ENCODE assay signal across 23 cellular contexts in genomic region chr22:47782461-47783075, GRCh38.
"Had no signal": no experiment of that assay in that cellular context is flagged by ENCODE, and none has a peak within 500 bp of the region (broad histone marks: within the 10 kb centered on the region; RNA-seq: fewer than 3 reads in every experiment).

No MANE protein-coding gene starts in this region.

- H3K27me3 ChIP-seq: upper lobe of left lung had no signal

- DNase-seq: activated CD4-positive, alpha-beta T cell treated with anti-CD3 and anti-CD28 coated beads for 36 hours; activated CD4-positive, alpha-beta T cell treated with anti-CD3 and anti-CD28 coated beads, Interleukin-2, amount 50 U/mL, for 4 hours; activated CD4-positive, CD25-positive, alpha-beta regulatory T cell; activated gamma-delta T cell treated with Interleukin-2 at 50 U/mL for 16 hours; activated naive CD4-positive, alpha-beta T cell treated with anti-CD3 and anti-CD28 coated beads, Interleukin-2, amount 50 U/mL, for 16 hours; activated T-cell treated with anti-CD3 and anti-CD28 coated beads, Interleukin-2, amount 50 U/mL, for 4 hours; amniotic stem cell; effector CD8-positive, alpha-beta T cell; gastrocnemius medialis; glutamatergic neuron; left cardiac atrium; mammary epithelial cell; naive B cell; occipital lobe; stimulated activated CD4-positive, alpha-beta T cell treated with anti-CD3 and anti-CD28 coated beads, Interleukin-4, amount 100 ng/mL, for 24 hours; upper lobe of left lung had no signal

- H3K27ac Mint-ChIP-seq: activated CD4-positive, alpha-beta T cell treated with anti-CD3 and anti-CD28 coated beads for 36 hours; activated T-helper 17 cell treated with anti-CD3 and anti-CD28 coated beads, Interleukin-2, amount 50 U/mL, for 72 hours; mesothelial cell of epicardium; naive B cell; stimulated activated effector memory CD8-positive, alpha-beta T cell treated with anti-CD3 and anti-CD28 coated beads, Interleukin-12 subunit alpha, Interleukin-12 subunit beta, amount 100 ng/mL, for 72 hours; stimulated activated naive CD8-positive, alpha-beta T cell treated with anti-CD3 and anti-CD28 coated beads, Interleukin-15, Interleukin-2, amounts not matched to agents 100 ng/mL and 50 ng/mL, for 24 hours had no signal

- H3K4me3 Mint-ChIP-seq: activated CD4-positive, alpha-beta T cell treated with anti-CD3 and anti-CD28 coated beads for 36 hours; activated T-cell treated with anti-CD3 and anti-CD28 coated beads, Interleukin-2, amount 50 U/mL, for 4 hours; activated T-helper 17 cell treated with anti-CD3 and anti-CD28 coated beads, Interleukin-2, amount 50 U/mL, for 72 hours; mesothelial cell of epicardium; naive B cell; stimulated activated effector memory CD8-positive, alpha-beta T cell treated with anti-CD3 and anti-CD28 coated beads, Interleukin-12 subunit alpha, Interleukin-12 subunit beta, amount 100 ng/mL, for 72 hours; stimulated activated naive CD8-positive, alpha-beta T cell treated with anti-CD3 and anti-CD28 coated beads, Interleukin-15, Interleukin-2, amounts not matched to agents 100 ng/mL and 50 ng/mL, for 24 hours had no signal

- H3K79me2 ChIP-seq: parathyroid adenoma had no signal

- H3K9ac ChIP-seq: parathyroid adenoma had no signal

- H3K27ac ChIP-seq: gastrocnemius medialis, parathyroid adenoma, skin epidermis, upper lobe of left lung had no signal

- ATAC-seq: activated CD4-positive, alpha-beta T cell treated with anti-CD3 and anti-CD28 coated beads for 36 hours; activated T-cell treated with anti-CD3 and anti-CD28 coated beads, Interleukin-2, amount 50 U/mL, for 4 hours; activated T-helper 17 cell treated with anti-CD3 and anti-CD28 coated beads, Interleukin-2, amount 50 U/mL, for 72 hours; gastrocnemius medialis; left cardiac atrium; sciatic nerve; stimulated activated effector memory CD8-positive, alpha-beta T cell treated with anti-CD3 and anti-CD28 coated beads, Interleukin-12 subunit alpha, Interleukin-12 subunit beta, amount 100 ng/mL, for 72 hours had no signal

- H3K36me3 Mint-ChIP-seq: mesothelial cell of epicardium; naive B cell; stimulated activated effector memory CD8-positive, alpha-beta T cell treated with anti-CD3 and anti-CD28 coated beads, Interleukin-12 subunit alpha, Interleukin-12 subunit beta, amount 100 ng/mL, for 72 hours had no signal

- H3K4me1 ChIP-seq: gastrocnemius medialis, parathyroid adenoma, upper lobe of left lung had no signal

- H3K4me1 Mint-ChIP-seq: activated CD4-positive, alpha-beta T cell treated with anti-CD3 and anti-CD28 coated beads for 36 hours; activated T-helper 17 cell treated with anti-CD3 and anti-CD28 coated beads, Interleukin-2, amount 50 U/mL, for 72 hours; mesothelial cell of epicardium; stimulated activated effector memory CD8-positive, alpha-beta T cell treated with anti-CD3 and anti-CD28 coated beads, Interleukin-12 subunit alpha, Interleukin-12 subunit beta, amount 100 ng/mL, for 72 hours had no signal

- H3K36me3 ChIP-seq: gastrocnemius medialis, upper lobe of left lung had no signal

- H3K9me3 ChIP-seq: gastrocnemius medialis had no signal

- H3K4me3 ChIP-seq: gastrocnemius medialis, skin epidermis, upper lobe of left lung had no signal

- H3K9me3 Mint-ChIP-seq: activated T-cell treated with anti-CD3 and anti-CD28 coated beads, Interleukin-2, amount 50 U/mL, for 4 hours; activated T-helper 17 cell treated with anti-CD3 and anti-CD28 coated beads, Interleukin-2, amount 50 U/mL, for 72 hours; stimulated activated effector memory CD8-positive, alpha-beta T cell treated with anti-CD3 and anti-CD28 coated beads, Interleukin-12 subunit alpha, Interleukin-12 subunit beta, amount 100 ng/mL, for 72 hours; stimulated activated naive CD8-positive, alpha-beta T cell treated with anti-CD3 and anti-CD28 coated beads, Interleukin-15, Interleukin-2, amounts not matched to agents 100 ng/mL and 50 ng/mL, for 24 hours had no signal
